8 cellular contexts compared by ENCODE assay signal in genomic region chr9:35664531-35665470, GRCh38.
A peak's percentile ranks its signal among the peaks of the same experiment; 100 is the strongest.
DNase-seq lines count a peak whose midpoint lies in the region; ATAC-seq and TF ChIP-seq lines count a peak whose summit lies in the region.

A gene with protein sequence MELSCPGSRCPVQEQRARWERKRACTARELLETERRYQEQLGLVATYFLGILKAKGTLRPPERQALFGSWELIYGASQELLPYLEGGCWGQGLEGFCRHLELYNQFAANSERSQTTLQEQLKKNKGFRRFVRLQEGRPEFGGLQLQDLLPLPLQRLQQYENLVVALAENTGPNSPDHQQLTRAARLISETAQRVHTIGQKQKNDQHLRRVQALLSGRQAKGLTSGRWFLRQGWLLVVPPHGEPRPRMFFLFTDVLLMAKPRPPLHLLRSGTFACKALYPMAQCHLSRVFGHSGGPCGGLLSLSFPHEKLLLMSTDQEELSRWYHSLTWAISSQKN (minus strand): TSS chr9:35665195. CDS start chr9:35665169, 26 bp downstream.

- DNase-seq in AG09319 (ENCODE audit: extremely low read depth, low read depth) = no peak
- DNase-seq in NCI-H2227 treated with DMSO at 0.1 percent for 48 hours (lab: John Stamatoyannopoulos, UW) = peak; percentile 68
- DNase-seq in cerebellar cortex (ENCODE audit: low spot score) = peak; percentile 84
- peak; percentile 75 for DNase-seq in kidney glomerular epithelial cell (lab: John Stamatoyannopoulos, UW)
- DNase-seq in stimulated activated CD4-positive, alpha-beta T cell treated with anti-CD3 and anti-CD28 coated beads, Interleukin-15, amount 100 ng/mL, for 24 hours = peak; percentile 88

- H3K27ac ChIP-seq in VCaP = peak within 1 kb of the TSS; percentile 81

- TF ChIP-seq CTCF in AG09319 (IDR thresholded peaks at IDR 0.05; ENCODE audit: low read depth, low read length) (peak; percentile 23), VCaP (conservative IDR thresholded peaks at IDR 0.05) (peak; percentile 66)

- peak; percentile 72 for ATAC-seq in GM18867 (IDR thresholded peaks at IDR 0.05; ENCODE audit: unreplicated experiment)
- peak; percentile 54 for ATAC-seq in HG03103 (IDR thresholded peaks at IDR 0.05; ENCODE audit: low read depth, unreplicated experiment)
